In genomic region chr1:17046043-17046657, GRCh38 we compare ENCODE assay signal across 8 cellular contexts.
DNase-seq lines count a peak whose midpoint lies in the region; ATAC-seq and TF ChIP-seq lines count a peak whose summit lies in the region.

No MANE protein-coding gene starts in this region.

- peak; percentile 91 for TF ChIP-seq CTCF in fibroblast of mammary gland (conservative IDR thresholded peaks at IDR 0.05; ENCODE audit: control insufficient read depth, insufficient read depth, low read depth, low read length)

- ATAC-seq in SK-N-SH treated with all-trans-retinoic acid at 6 μM for 48 hours (peak; percentile 76), HG03378 (IDR thresholded peaks at IDR 0.05; ENCODE audit: unreplicated experiment) (no peak)

- H3K4me3 ChIP-seq in fibroblast of mammary gland (ENCODE audit: control insufficient read depth, low read depth, low read length), result no peak overlapping the region

- peak; percentile 39 for DNase-seq in SIG-M5 treated with dmso at 0.1 percent for 504 hours (lab: John Stamatoyannopoulos, UW; ENCODE audit: unreplicated experiment)
- DNase-seq in SIG-M5 (lab: John Stamatoyannopoulos, UW), result no peak
- peak; percentile 46 for DNase-seq in LoVo (ENCODE audit: low spot score)
- peak; percentile 77 for DNase-seq in fibroblast of mammary gland (ENCODE audit: low read depth)
- peak; percentile 27 for DNase-seq in non-pigmented ciliary epithelial cell (ENCODE audit: low read depth)
- no peak for DNase-seq in activated naive CD4-positive, alpha-beta T cell treated with Interleukin-2 at 50 U/mL for 16 hours

TF ChIP-seq in SK-N-SH treated with all-trans-retinoic acid at 6 μM for 48 hours, 23 proteins besides CTCF, POLR2A, EP300 and RAD21:
- no peak for TF ChIP-seq RARB (CRISPR knock-in tag; IDR thresholded peaks at IDR 0.05)
- TF ChIP-seq, protein P1, sequence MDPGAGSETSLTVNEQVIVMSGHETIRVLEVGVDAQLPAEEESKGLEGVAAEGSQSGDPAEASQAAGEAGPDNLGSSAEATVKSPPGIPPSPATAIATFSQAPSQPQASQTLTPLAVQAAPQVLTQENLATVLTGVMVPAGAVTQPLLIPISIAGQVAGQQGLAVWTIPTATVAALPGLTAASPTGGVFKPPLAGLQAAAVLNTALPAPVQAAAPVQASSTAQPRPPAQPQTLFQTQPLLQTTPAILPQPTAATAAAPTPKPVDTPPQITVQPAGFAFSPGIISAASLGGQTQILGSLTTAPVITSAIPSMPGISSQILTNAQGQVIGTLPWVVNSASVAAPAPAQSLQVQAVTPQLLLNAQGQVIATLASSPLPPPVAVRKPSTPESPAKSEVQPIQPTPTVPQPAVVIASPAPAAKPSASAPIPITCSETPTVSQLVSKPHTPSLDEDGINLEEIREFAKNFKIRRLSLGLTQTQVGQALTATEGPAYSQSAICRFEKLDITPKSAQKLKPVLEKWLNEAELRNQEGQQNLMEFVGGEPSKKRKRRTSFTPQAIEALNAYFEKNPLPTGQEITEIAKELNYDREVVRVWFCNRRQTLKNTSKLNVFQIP (CRISPR knock-in tag; IDR thresholded peaks at IDR 0.05; ENCODE audit: borderline replicate concordance, low read depth), result no peak

Comparison
In these comparisons a context has a peak if more than half of its experiments do, and no peak if none do; other contexts are left out.
1. DNase-seq: peak in SIG-M5 treated with dmso at 0.1 percent for 504 hours (single experiment), LoVo (single experiment), fibroblast of mammary gland (single experiment) and non-pigmented ciliary epithelial cell (single experiment); none in SIG-M5 (single experiment) and activated naive CD4-positive, alpha-beta T cell treated with Interleukin-2 at 50 U/mL for 16 hours (single experiment).